Comparison of ENCODE assay signal across 1 cellular context in genomic region chr7:45872116-45873034, GRCh38.
TF ChIP-seq lines count a peak whose summit lies in the region.

No MANE protein-coding gene starts in this region.

TF ChIP-seq in liver, 16 proteins besides CTCF, POLR2A, EP300 and RAD21 (continued from another document):
- TF ChIP-seq REST (IDR thresholded peaks at IDR 0.05) (no peak), HNF4G (IDR thresholded peaks at IDR 0.05) (no peak), MAX (IDR thresholded peaks at IDR 0.05) (no peak), RXRA (IDR thresholded peaks at IDR 0.05) (no peak), TAF1 (conservative IDR thresholded peaks at IDR 0.05) (no peak), NR2F2 (IDR thresholded peaks at IDR 0.05) (no peak)
- TF ChIP-seq, protein P1, sequence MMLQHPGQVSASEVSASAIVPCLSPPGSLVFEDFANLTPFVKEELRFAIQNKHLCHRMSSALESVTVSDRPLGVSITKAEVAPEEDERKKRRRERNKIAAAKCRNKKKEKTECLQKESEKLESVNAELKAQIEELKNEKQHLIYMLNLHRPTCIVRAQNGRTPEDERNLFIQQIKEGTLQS (IDR thresholded peaks at IDR 0.05) = no peak
